In genomic region chr16:16930309-16931000, GRCh38 we compare ENCODE assay signal across 33 cellular contexts.
"Had no signal": no experiment of that assay in that cellular context is flagged by ENCODE, and none has a peak within 500 bp of the region (broad histone marks: within the 10 kb centered on the region; RNA-seq: fewer than 3 reads in every experiment).

No MANE protein-coding gene starts in this region.

- H3K27me3 ChIP-seq: ascending aorta, breast epithelium, esophagus muscularis mucosa, foreskin keratinocyte, gastrocnemius medialis had no signal

- H3K9me3 ChIP-seq: ascending aorta, breast epithelium, gastrocnemius medialis had no signal

- H3K27me3 Mint-ChIP-seq: activated CD8-positive, alpha-beta T cell treated with anti-CD3 and anti-CD28 coated beads for 36 hours; activated naive CD4-positive, alpha-beta T cell treated with anti-CD3 and anti-CD28 coated beads, Interleukin-2, amount 50 U/mL, for 24 hours; activated naive CD8-positive, alpha-beta T cell treated with anti-CD3 and anti-CD28 coated beads for 36 hours; brain; effector memory CD8-positive, alpha-beta T cell had no signal

- H3K4me1 ChIP-seq: ascending aorta, breast epithelium, esophagus muscularis mucosa, foreskin keratinocyte, gastrocnemius medialis, heart left ventricle had no signal

- H3K4me1 Mint-ChIP-seq: activated B cell treated with CpG ODN at 0.5 μM for 24 hours; activated naive CD4-positive, alpha-beta T cell treated with anti-CD3 and anti-CD28 coated beads, Interleukin-2, amount 50 U/mL, for 24 hours; activated naive CD8-positive, alpha-beta T cell treated with anti-CD3 and anti-CD28 coated beads for 36 hours; brain; central memory CD8-positive, alpha-beta T cell; T-cell had no signal

- ATAC-seq: activated CD4-positive, CD25-positive, alpha-beta regulatory T cell treated with anti-CD3 and anti-CD28 coated beads, Interleukin-2, amount 50 U/mL, for 24 hours; activated CD8-positive, alpha-beta T cell treated with anti-CD3 and anti-CD28 coated beads for 36 hours; activated naive CD8-positive, alpha-beta T cell treated with anti-CD3 and anti-CD28 coated beads, Interleukin-2, amount 50 U/mL, for 24 hours; activated T-cell treated with anti-CD3 and anti-CD28 coated beads, Interleukin-2, amount 50 U/mL, for 4 hours; activated T-helper 17 cell treated with anti-CD3 and anti-CD28 coated beads, Interleukin-2, amount 50 U/mL, for 72 hours; effector memory CD8-positive, alpha-beta T cell; foreskin keratinocyte; gastrocnemius medialis; heart left ventricle; T-cell had no signal

- H3K4me3 ChIP-seq: ascending aorta, breast epithelium, coronary artery, esophagus muscularis mucosa, gastrocnemius medialis, heart left ventricle had no signal

- H3K27ac Mint-ChIP-seq: activated B cell treated with CpG ODN at 0.5 μM for 24 hours; activated CD8-positive, alpha-beta T cell treated with anti-CD3 and anti-CD28 coated beads for 36 hours; activated naive CD4-positive, alpha-beta T cell treated with anti-CD3 and anti-CD28 coated beads for 36 hours; activated naive CD4-positive, alpha-beta T cell treated with anti-CD3 and anti-CD28 coated beads, Interleukin-2, amount 50 U/mL, for 24 hours; activated naive CD8-positive, alpha-beta T cell treated with anti-CD3 and anti-CD28 coated beads for 36 hours; activated naive CD8-positive, alpha-beta T cell treated with anti-CD3 and anti-CD28 coated beads, Interleukin-2, amount 50 U/mL, for 24 hours; activated T-helper 17 cell treated with anti-CD3 and anti-CD28 coated beads, Interleukin-2, amount 50 U/mL, for 72 hours; effector memory CD8-positive, alpha-beta T cell; T-cell; T-helper 1 cell treated with Interleukin-12 subunit alpha and Interleukin-12 subunit beta and Interleukin-4 antibody, amounts not matched to agents 30 μg/mL and 1 μg/mL, for 36 hours; T-helper 2 cell treated with Interferon-gamma antibody and Interleukin-4, amounts not matched to agents 5 μg/mL and 100 μg/mL, for 36 hours had no signal

- H3K9me3 Mint-ChIP-seq: activated B cell treated with CpG ODN at 0.5 μM for 24 hours; activated CD8-positive, alpha-beta T cell treated with anti-CD3 and anti-CD28 coated beads for 36 hours; activated naive CD4-positive, alpha-beta T cell treated with anti-CD3 and anti-CD28 coated beads for 36 hours; activated naive CD4-positive, alpha-beta T cell treated with anti-CD3 and anti-CD28 coated beads, Interleukin-2, amount 50 U/mL, for 24 hours; activated naive CD8-positive, alpha-beta T cell treated with anti-CD3 and anti-CD28 coated beads for 36 hours; activated naive CD8-positive, alpha-beta T cell treated with anti-CD3 and anti-CD28 coated beads, Interleukin-2, amount 50 U/mL, for 24 hours; activated T-cell treated with anti-CD3 and anti-CD28 coated beads, Interleukin-2, amount 50 U/mL, for 4 hours; central memory CD8-positive, alpha-beta T cell; effector memory CD8-positive, alpha-beta T cell; T-cell; T-helper 1 cell treated with Interleukin-12 subunit alpha and Interleukin-12 subunit beta and Interleukin-4 antibody, amounts not matched to agents 30 μg/mL and 1 μg/mL, for 36 hours; T-helper 2 cell treated with Interferon-gamma antibody and Interleukin-4, amounts not matched to agents 5 μg/mL and 100 μg/mL, for 36 hours had no signal

- H3K36me3 ChIP-seq: ascending aorta, breast epithelium, esophagus muscularis mucosa, gastrocnemius medialis, heart left ventricle, WERI-Rb-1 had no signal

- DNase-seq: activated B cell treated with CpG ODN at 0.5 μM for 24 hours; activated CD4-positive, alpha-beta T cell treated with anti-CD3 and anti-CD28 coated beads for 48 hours; activated CD4-positive, alpha-beta T cell treated with anti-CD3 and anti-CD28 coated beads, Interleukin-2, amount 50 U/mL, for 1 hour; activated CD4-positive, alpha-beta T cell treated with anti-CD3 and anti-CD28 coated beads, Interleukin-2, amount 50 U/mL, for 48 hours; activated CD8-positive, alpha-beta memory T cell treated with anti-CD3 and anti-CD28 coated beads for 24 hours; activated CD8-positive, alpha-beta T cell treated with anti-CD3 and anti-CD28 coated beads for 36 hours; activated effector memory CD4-positive, alpha-beta T cell treated with anti-CD3 and anti-CD28 coated beads, Interleukin-2, amount 50 U/mL, for 16 hours; activated naive CD4-positive, alpha-beta T cell treated with anti-CD3 and anti-CD28 coated beads for 36 hours; activated naive CD8-positive, alpha-beta T cell treated with anti-CD3 and anti-CD28 coated beads for 36 hours; activated naive CD8-positive, alpha-beta T cell treated with anti-CD3 and anti-CD28 coated beads, Interleukin-2, amount 50 U/mL, for 24 hours; activated T-cell treated with anti-CD3 and anti-CD28 coated beads, Interleukin-2, amount 50 U/mL, for 4 hours; dermis blood vessel endothelial cell; effector CD4-positive, alpha-beta T cell; effector memory CD8-positive, alpha-beta T cell; erythroblast; foreskin keratinocyte; gastrocnemius medialis; glutamatergic neuron; heart left ventricle; T-cell; T1000; WERI-Rb-1 had no signal

- H3K4me3 Mint-ChIP-seq: activated B cell treated with CpG ODN at 0.5 μM for 24 hours; activated CD8-positive, alpha-beta T cell treated with anti-CD3 and anti-CD28 coated beads for 36 hours; activated naive CD4-positive, alpha-beta T cell treated with anti-CD3 and anti-CD28 coated beads for 36 hours; activated naive CD4-positive, alpha-beta T cell treated with anti-CD3 and anti-CD28 coated beads, Interleukin-2, amount 50 U/mL, for 24 hours; activated naive CD8-positive, alpha-beta T cell treated with anti-CD3 and anti-CD28 coated beads for 36 hours; activated naive CD8-positive, alpha-beta T cell treated with anti-CD3 and anti-CD28 coated beads, Interleukin-2, amount 50 U/mL, for 24 hours; activated T-cell treated with anti-CD3 and anti-CD28 coated beads, Interleukin-2, amount 50 U/mL, for 4 hours; activated T-helper 17 cell treated with anti-CD3 and anti-CD28 coated beads, Interleukin-2, amount 50 U/mL, for 72 hours; brain; central memory CD8-positive, alpha-beta T cell; effector memory CD8-positive, alpha-beta T cell; T-cell; T-helper 1 cell treated with Interleukin-12 subunit alpha and Interleukin-12 subunit beta and Interleukin-4 antibody, amounts not matched to agents 30 μg/mL and 1 μg/mL, for 36 hours; T-helper 2 cell treated with Interferon-gamma antibody and Interleukin-4, amounts not matched to agents 5 μg/mL and 100 μg/mL, for 36 hours had no signal

- H3K36me3 Mint-ChIP-seq: activated naive CD4-positive, alpha-beta T cell treated with anti-CD3 and anti-CD28 coated beads, Interleukin-2, amount 50 U/mL, for 24 hours; activated naive CD8-positive, alpha-beta T cell treated with anti-CD3 and anti-CD28 coated beads for 36 hours; brain; T-cell had no signal

- H3K27ac ChIP-seq: ascending aorta, breast epithelium, coronary artery, esophagus muscularis mucosa, foreskin keratinocyte, gastrocnemius medialis, heart left ventricle, WERI-Rb-1 had no signal
